In genomic region chr4:82394896-82395295, GRCh38 we compare ENCODE assay signal across 23 cellular contexts. TPM values are rescaled to one million over a fixed set of nuclear protein-coding genes. Genes with fewer than 3 reads are reported as not detected.
DNase-seq lines count a peak whose midpoint lies in the region; FAIRE-seq and TF ChIP-seq lines count a peak whose summit lies in the region.
"Had no signal": no experiment of that assay in that cellular context is flagged by ENCODE, and none has a peak within 500 bp of the region (broad histone marks: within the 10 kb centered on the region; RNA-seq: fewer than 3 reads in every experiment).

No MANE protein-coding gene starts in this region.

- no peak overlapping the region for H3K27ac ChIP-seq in RWPE1
- H3K27ac ChIP-seq: dorsolateral prefrontal cortex, HL-60, suprapubic skin had no signal

- TF ChIP-seq CTCF in RWPE1 (conservative IDR thresholded peaks at IDR 0.05; ENCODE audit: low read depth) = no peak

- no peak for FAIRE-seq in urothelium cell line (lab: Jason Lieb, UNC)
- FAIRE-seq: islet of Langerhans had no signal

- CTCF ChIA-PET in RWPE1 (lab: Yijun Ruan, JAX) = no interaction called here

- POLR2A ChIA-PET in RWPE1 (lab: Yijun Ruan, JAX; ENCODE audit: low non-redundant PET) = no interaction called here

- DNase-seq in HT-29 (ENCODE audit: low spot score) = peak; percentile 86
- peak; percentile 75 for DNase-seq in RWPE1 (ENCODE audit: low spot score)
- peak; percentile 42 for DNase-seq in glomerular visceral epithelial cell (ENCODE audit: extremely low spot score)
- DNase-seq in urothelium cell line (ENCODE audit: low spot score) = peak; percentile 50
- DNase-seq in activated effector memory CD4-positive, alpha-beta T cell treated with anti-CD3 and anti-CD28 coated beads, Interleukin-2, amount 50 U/mL, for 16 hours = no peak
- no peak for DNase-seq in DMS79 (lab: John Stamatoyannopoulos, UW)
- no peak for DNase-seq in NOMO-1 treated with DMSO at 0.1 percent for 48 hours (lab: John Stamatoyannopoulos, UW; ENCODE audit: unreplicated experiment)
- DNase-seq: activated CD4-positive, alpha-beta T cell treated with anti-CD3 and anti-CD28 coated beads for 4 hours; activated T-cell treated with anti-CD3 and anti-CD28 coated beads, Interleukin-2, amount 50 U/mL, for 48 hours; anterior cingulate cortex; CD4-positive, alpha-beta memory T cell; dorsolateral prefrontal cortex; erythroblast; foreskin melanocyte; hippocampal formation; MV-4-11; NCI-H2029; NCI-H345; OCI-M1; stimulated activated CD4-positive, alpha-beta T cell treated with anti-CD3 and anti-CD28 coated beads, Interleukin-2, amount 100 ng/mL, for 24 hours had no signal

RNA-seq across cellular contexts. Expression of gene HNRNPD, which starts 21.1 kb away (rescaled TPM):
- total RNA-seq in HT-29 (2014; rRNA removed; shearing (Covaris generic)) = 80.1 and 89.9 TPM in 2 replicates

RNA-seq across cellular contexts. Expression of gene HNRNPDL, which starts 35.4 kb away (rescaled TPM):
- 127 and 143 TPM in 2 replicates for total RNA-seq in HT-29 (2014; rRNA removed; shearing (Covaris generic))

RNA-seq across cellular contexts. Expression of gene ENOPH1, which starts 35.5 kb away (rescaled TPM):
- 67.9 and 74.9 TPM in 2 replicates for total RNA-seq in HT-29 (2014; rRNA removed; shearing (Covaris generic))

Comparison
In these comparisons a context has a peak if more than half of its experiments do, and no peak if none do; other contexts are left out.
1. DNase-seq: peak in HT-29 (single experiment), RWPE1 (single experiment), glomerular visceral epithelial cell (single experiment) and urothelium cell line (single experiment); none in activated effector memory CD4-positive, alpha-beta T cell treated with anti-CD3 and anti-CD28 coated beads, Interleukin-2, amount 50 U/mL, for 16 hours (single experiment), DMS79 (single experiment) and NOMO-1 treated with DMSO at 0.1 percent for 48 hours (single experiment).